ENCODE assay signal across 9 cellular contexts in the genomic region with DNA sequence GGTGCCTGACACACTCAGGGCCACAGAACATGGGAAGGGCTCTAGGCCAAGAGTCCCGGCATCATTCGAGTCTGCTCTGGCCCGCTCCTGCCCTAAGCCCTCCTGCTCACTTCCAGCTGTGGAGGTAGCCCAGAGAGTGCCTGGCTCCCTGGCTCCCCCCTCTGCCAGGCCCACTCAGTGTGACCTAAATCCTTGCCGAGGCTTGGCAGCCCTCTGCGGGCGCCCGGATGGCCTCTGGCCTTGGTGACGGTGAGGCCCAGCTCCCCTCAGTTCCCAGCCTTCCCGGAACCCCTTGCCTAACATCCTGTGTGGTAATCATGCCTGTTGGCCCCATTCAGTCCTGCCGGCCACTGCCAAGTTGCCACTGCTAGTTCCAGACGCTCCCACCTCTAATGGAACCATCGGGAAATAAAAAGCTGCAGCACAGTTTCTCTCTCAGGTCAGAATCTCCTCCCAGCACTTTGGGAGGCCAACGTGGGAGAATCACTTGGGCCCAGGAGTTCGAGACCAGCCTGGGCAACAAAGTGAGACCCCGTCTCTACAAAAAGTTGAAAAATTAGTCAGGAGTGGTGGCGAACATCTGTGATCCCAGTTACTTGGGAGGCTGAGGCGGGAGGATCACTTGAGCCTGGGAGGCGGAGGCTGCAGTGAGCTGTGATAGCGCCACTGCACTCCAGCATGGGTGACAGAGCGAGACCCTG. TPM values are rescaled to one million over a fixed set of nuclear protein-coding genes. Genes with fewer than 3 reads are reported as not detected.
A peak's percentile ranks its signal among the peaks of the same experiment; 100 is the strongest.
DNase-seq lines count a peak whose midpoint lies in the region; ATAC-seq and TF ChIP-seq lines count a peak whose summit lies in the region.
"Had no signal": no experiment of that assay in that cellular context is flagged by ENCODE, and none has a peak within 500 bp of the region (broad histone marks: within the 10 kb centered on the region; RNA-seq: fewer than 3 reads in every experiment).

No MANE protein-coding gene starts in this region.

- no peak overlapping the region for H3K4me2 ChIP-seq in hepatocyte

- no peak overlapping the region for H3K4me3 ChIP-seq in hepatocyte
- H3K4me3 ChIP-seq in sigmoid colon, result no peak overlapping the region

- H3K79me2 ChIP-seq in hepatocyte, result peaks cover 30% of the 10 kb centered on the region

- intact Hi-C loops in sigmoid colon (cut with DNase I), result no loop called here

- H3K27ac ChIP-seq in adipose tissue (ENCODE audit: low read depth, low read length) (peak overlapping the region; percentile 14), hepatocyte (peak overlapping the region; percentile 84), sigmoid colon (peak overlapping the region; percentile 89 to 99 (median 91))

- DNase-seq in GM04503 (ENCODE audit: low read depth) (peak; percentile 73), hepatocyte (ENCODE audit: low spot score) (peak; percentile 63), sigmoid colon (peak; percentile 95), HUDEP-2 (lab: John Stamatoyannopoulos, UW; ENCODE audit: unreplicated experiment in 76 of 76) (no peak), NCI-H774 (lab: John Stamatoyannopoulos, UW) (no peak)
- DNase-seq in activated CD8-positive, alpha-beta memory T cell treated with anti-CD3 and anti-CD28 coated beads, Interleukin-2, amount 50 U/mL, for 4 hours, result no peak
- DNase-seq: NCI-H2171 had no signal

- H3K9me3 ChIP-seq in hepatocyte (ENCODE audit: low read depth) (no peaks in the 10 kb centered on the region), sigmoid colon (no peaks in the 10 kb centered on the region)

- H3K36me3 ChIP-seq in hepatocyte (replicated peaks; ENCODE audit: insufficient read depth, low read depth) (no peaks in the 10 kb centered on the region), sigmoid colon (no peaks in the 10 kb centered on the region)

- H3K4me1 ChIP-seq in hepatocyte (ENCODE audit: insufficient read depth) (peaks cover 28% of the 10 kb centered on the region), sigmoid colon (peaks cover 2 to 43% (median 31%) of the 10 kb centered on the region in 4 donors)

- peak in 2 of 4 donors; percentile 29 to 68 for TF ChIP-seq EP300 in sigmoid colon (IDR thresholded peaks at IDR 0.05)

- H2AFZ ChIP-seq in hepatocyte, result no peak overlapping the region

- WGBS in adipose tissue, 3 donors, result 35 to 54% (median 38%) methylated on average over 20 of the region's 20 CpGs
- 87% methylated on average over 20 of the region's 20 CpGs for WGBS in hepatocyte (ENCODE audit: low lambda C conversion rate, missing lambda C conversion rate)
- WGBS in sigmoid colon, 2 donors, result 77 to 82% methylated on average over 20 of the region's 20 CpGs

- H3K9me2 ChIP-seq in hepatocyte (replicated peaks; ENCODE audit: insufficient read depth), result no peaks in the 10 kb centered on the region

- no peak for TF ChIP-seq CTCF in hepatocyte (IDR thresholded peaks at IDR 0.05; ENCODE audit: poor library complexity)
- TF ChIP-seq CTCF in sigmoid colon (IDR thresholded peaks at IDR 0.05), result no peak

- no peak for TF ChIP-seq POLR2A in sigmoid colon (IDR thresholded peaks at IDR 0.05)

- ATAC-seq in HG03097 (IDR thresholded peaks at IDR 0.05; ENCODE audit: low FRiP score, unreplicated experiment), result no peak

- H4K20me1 ChIP-seq in hepatocyte (ENCODE audit: insufficient read depth, poor library complexity, severe bottlenecking), result no peaks in the 10 kb centered on the region

- H3K27me3 ChIP-seq in hepatocyte, result no peaks in the 10 kb centered on the region
- H3K27me3 ChIP-seq in sigmoid colon, result no peaks in the 10 kb centered on the region

RNA-seq across cellular contexts. Expression of a gene that starts 1.2 kb away (rescaled TPM):
- polyA plus RNA-seq in adipose tissue (10 to 100 TPM; 12.5 to 28.0 (median 19.3) TPM), hepatocyte (23.9 and 26.3 TPM in 2 replicates), sigmoid colon (10 to 100 TPM in 1 of 3 donors, 1 to 10 TPM in 2; 2.8 to 25.9 (median 3.0) TPM)
- total RNA-seq in hepatocyte (40.4 and 54.8 TPM in 2 replicates), sigmoid colon (10 to 100 TPM; 21.6 to 34.3 (median 25.0) TPM)

RNA-seq across cellular contexts. Expression of a gene that starts 59.3 kb away (rescaled TPM):
- polyA plus RNA-seq in adipose tissue, result 100 to 1,000 TPM in 1 of 3 donors, 10 to 100 TPM in 2; 15.8 to 153 (median 39.6) TPM
- total RNA-seq in hepatocyte, result 61.3 and 66.9 TPM in 2 replicates
- polyA plus RNA-seq in hepatocyte, result 75.3 and 102 TPM in 2 replicates
- 10 to 100 TPM; 17.4 to 34.3 (median 24.1) TPM for total RNA-seq in sigmoid colon
- polyA plus RNA-seq in sigmoid colon, result 10 to 100 TPM; 25.7 to 31.2 (median 26.4) TPM

Comparison
In these comparisons a context has a peak if more than half of its experiments do, and no peak if none do; other contexts are left out.
1. DNase-seq: peak in GM04503 (single experiment), hepatocyte (single experiment) and sigmoid colon (single experiment); none in HUDEP-2 (0 of 76), activated CD8-positive, alpha-beta memory T cell treated with anti-CD3 and anti-CD28 coated beads, Interleukin-2, amount 50 U/mL, for 4 hours (single experiment) and NCI-H774 (single experiment).
2. H3K27ac ChIP-seq: peak in every context shown above with its lines; median percentile 91 in sigmoid colon; 84 in hepatocyte; 14 in adipose tissue.